8 cellular contexts compared by ENCODE assay signal in genomic region chr7:106865130-106866115, GRCh38. TPM values are rescaled to one million over a fixed set of nuclear protein-coding genes. Genes with fewer than 3 reads are reported as not detected.
A peak's percentile ranks its signal among the peaks of the same experiment; 100 is the strongest.
DNase-seq lines count a peak whose midpoint lies in the region; ATAC-seq and TF ChIP-seq lines count a peak whose summit lies in the region.

PIK3CG (plus strand) TSS chr7:106865282; CDS start chr7:106867562, 2,280 bp downstream.

- CTCF ChIA-PET in activated CD4-positive, alpha-beta T cell treated with anti-CD3 and anti-CD28 coated beads for 36 hours (lab: Charles Lee) = interaction anchor here (0.6 to 1.6 kb wide), 3 partner anchors 16 to 419 kb away, joined by 3 to 4 read pairs (median 3); no protein-coding TSS in a partner anchor
- CTCF ChIA-PET in RWPE1 (lab: Yijun Ruan, JAX) = no interaction called here

- H3K4me1 Mint-ChIP-seq in activated CD4-positive, alpha-beta T cell treated with anti-CD3 and anti-CD28 coated beads for 36 hours = peaks cover 75% of the 10 kb centered on the region
- H3K4me1 Mint-ChIP-seq in chondrocyte (ENCODE audit: low read depth) = peaks cover 7% of the 10 kb centered on the region

- H3K4me3 ChIP-seq in SJSA1 (peak within 1 kb of the TSS; percentile 30), heart right ventricle (peak within 1 kb of the TSS in 9 of 10 donors; percentile 12 to 66 (median 49)), uterus (peak within 1 kb of the TSS; percentile 10 to 17)

- POLR2A ChIA-PET in activated CD4-positive, alpha-beta T cell treated with anti-CD3 and anti-CD28 coated beads for 36 hours (lab: Charles Lee) = interaction anchor here (0.7 to 1.2 kb wide), 3 partner anchors 27 to 749 kb away, joined by 3 to 4 read pairs (median 3); no protein-coding TSS in a partner anchor
- POLR2A ChIA-PET in RWPE1 (lab: Yijun Ruan, JAX; ENCODE audit: low non-redundant PET) = no interaction called here

- no peaks in the 10 kb centered on the region for H3K9me3 ChIP-seq in SJSA1 (replicated peaks)
- H3K9me3 ChIP-seq in heart right ventricle = no peaks in the 10 kb centered on the region
- H3K9me3 ChIP-seq in uterus = no peaks in the 10 kb centered on the region

- no peak for TF ChIP-seq POLR2A in uterus (IDR thresholded peaks at IDR 0.05)

- H3K4me3 Mint-ChIP-seq in activated CD4-positive, alpha-beta T cell treated with anti-CD3 and anti-CD28 coated beads for 36 hours = peak within 1 kb of the TSS; percentile 83
- no peak within 1 kb of the TSS for H3K4me3 Mint-ChIP-seq in chondrocyte (ENCODE audit: unreplicated experiment)

- H3K4me1 ChIP-seq in SJSA1 (replicated peaks) (peaks cover 11% of the 10 kb centered on the region), heart right ventricle (peaks cover 0 to 52% (median 11%) of the 10 kb centered on the region in 9 donors), uterus (no peaks in the 10 kb centered on the region)

- peaks cover 36% of the 10 kb centered on the region for H3K36me3 Mint-ChIP-seq in activated CD4-positive, alpha-beta T cell treated with anti-CD3 and anti-CD28 coated beads for 36 hours (ENCODE audit: low read depth)
- no peaks in the 10 kb centered on the region for H3K36me3 Mint-ChIP-seq in chondrocyte (ENCODE audit: low read depth)

- no peaks in the 10 kb centered on the region for H3K27me3 Mint-ChIP-seq in activated CD4-positive, alpha-beta T cell treated with anti-CD3 and anti-CD28 coated beads for 36 hours
- H3K27me3 Mint-ChIP-seq in chondrocyte (ENCODE audit: low read depth) = no peaks in the 10 kb centered on the region

- H3K27ac ChIP-seq in SJSA1 (no peak within 1 kb of the TSS), heart right ventricle (peak within 1 kb of the TSS in 7 of 10 donors; percentile 3 to 93 (median 52)), uterus (peak within 1 kb of the TSS in 1 of 2 donors; percentile 45), RWPE1 (no peak within 1 kb of the TSS)

- H3K27ac Mint-ChIP-seq in activated CD4-positive, alpha-beta T cell treated with anti-CD3 and anti-CD28 coated beads for 36 hours = peak within 1 kb of the TSS; percentile 92
- no peak within 1 kb of the TSS for H3K27ac Mint-ChIP-seq in chondrocyte (ENCODE audit: unreplicated experiment)

- H3K27me3 ChIP-seq in SJSA1 (replicated peaks) = no peaks in the 10 kb centered on the region
- H3K27me3 ChIP-seq in heart right ventricle = no peaks in the 10 kb centered on the region
- no peaks in the 10 kb centered on the region for H3K27me3 ChIP-seq in uterus

- peak; percentile 79 for ATAC-seq in activated CD4-positive, alpha-beta T cell treated with anti-CD3 and anti-CD28 coated beads for 36 hours
- ATAC-seq in HG02981 (IDR thresholded peaks at IDR 0.05; ENCODE audit: unreplicated experiment) (peak; percentile 70), heart right ventricle (peak in 7 of 8 donors; percentile 41 to 84 (median 79))

- WGBS in heart right ventricle, 2 donors = 41 to 51% methylated on average over 13 of the region's 13 CpGs

- intact Hi-C loops in activated CD4-positive, alpha-beta T cell treated with anti-CD3 and anti-CD28 coated beads for 36 hours (cut with DNase I, micrococcal nuclease) = loop anchor here (1.0 to 10.0 kb wide), 13 partner anchors 93 to 1853 kb away; partner anchors contain the start of genes CBLL1 (in 1 of the 2), CCDC71L (in 1 of the 2), HBP1 (in 1 of the 2) and KMT2E (in 1 of the 2)
- intact Hi-C loops in heart right ventricle (cut with DNase I) (no loop called here), uterus (cut with DNase I; ENCODE audit: low total_unique reads) (no loop called here)

- H3K36me3 ChIP-seq in SJSA1 = no peaks in the 10 kb centered on the region
- H3K36me3 ChIP-seq in heart right ventricle = peaks cover 0 to 27% (median 0%) of the 10 kb centered on the region in 9 donors
- no peaks in the 10 kb centered on the region for H3K36me3 ChIP-seq in uterus

- DNase-seq in activated CD4-positive, alpha-beta T cell treated with anti-CD3 and anti-CD28 coated beads for 36 hours = no peak
- no peak for DNase-seq in activated CD4-positive, alpha-beta T cell treated with anti-CD3 and anti-CD28 coated beads for 1 hour
- DNase-seq in SJSA1 (ENCODE audit: low read depth in 1 of 2, low spot score in 2 of 2) = no peak
- DNase-seq in heart right ventricle = no peak
- no peak for DNase-seq in uterus
- DNase-seq in RWPE1 (ENCODE audit: low spot score) = no peak
- DNase-seq in chondrocyte (ENCODE audit: low spot score) = no peak

- peaks cover 3% of the 10 kb centered on the region for H3K9me3 Mint-ChIP-seq in activated CD4-positive, alpha-beta T cell treated with anti-CD3 and anti-CD28 coated beads for 36 hours (ENCODE audit: low read depth)
- H3K9me3 Mint-ChIP-seq in chondrocyte (ENCODE audit: low read depth) = no peaks in the 10 kb centered on the region

- TF ChIP-seq CTCF in heart right ventricle (IDR thresholded peaks at IDR 0.05) (no peak), uterus (IDR thresholded peaks at IDR 0.05) (no peak), RWPE1 (conservative IDR thresholded peaks at IDR 0.05; ENCODE audit: low read depth) (no peak), chondrocyte (IDR thresholded peaks at IDR 0.05) (no peak)

RNA-seq across cellular contexts. Expression of gene PIK3CG, which starts in this region (rescaled TPM):
- 10 to 100 TPM in 1 of 2 experiments, 1 to 10 TPM in 1; 9.9 to 14.3 TPM for total RNA-seq in activated CD4-positive, alpha-beta T cell treated with anti-CD3 and anti-CD28 coated beads for 36 hours
- 0.84 and 1.2 TPM in 2 replicates for total RNA-seq in SJSA1 (2014; rRNA removed; shearing (Covaris generic))
- 1 to 10 TPM; 1.2 to 6.8 (median 2.0) TPM for total RNA-seq in heart right ventricle
- polyA plus RNA-seq in heart right ventricle = under 1 TPM; 0.16 to 0.22 TPM
- total RNA-seq in uterus = 10 to 100 TPM in 2 of 4 donors, 1 to 10 TPM in 2; 4.6 to 13.5 (median 10.2) TPM
- total RNA-seq in chondrocyte = not detected in 3 replicates

Comparison
In these comparisons a context has a peak if more than half of its experiments do, and no peak if none do; other contexts are left out.
1. H3K27ac ChIP-seq: peak in heart right ventricle (7 of 10); none in SJSA1 (single experiment) and RWPE1 (single experiment).
2. intact Hi-C loops: an anchor here in activated CD4-positive, alpha-beta T cell treated with anti-CD3 and anti-CD28 coated beads for 36 hours (1.0 to 10.0 kb wide); none called in heart right ventricle and uterus.
3. Peak in every context shown above with its lines, with median percentiles within 50 percentile points of each other: ATAC-seq and H3K4me3 ChIP-seq.